In genomic region chr19:12647490-12648071, GRCh38 we compare ENCODE assay signal across 8 cellular contexts. TPM values are rescaled to one million over a fixed set of nuclear protein-coding genes. Genes with fewer than 3 reads are reported as not detected.
DNase-seq lines count a peak whose midpoint lies in the region; ATAC-seq lines count a peak whose summit lies in the region.

No MANE protein-coding gene starts in this region.

- peak; percentile 74 for ATAC-seq in T-helper 17 cell
- ATAC-seq in sciatic nerve = peak; percentile 90
- ATAC-seq in GM21423 (IDR thresholded peaks at IDR 0.05; ENCODE audit: unreplicated experiment) = no peak
- no peak for ATAC-seq in GM19395 (IDR thresholded peaks at IDR 0.05; ENCODE audit: unreplicated experiment)
- no peak for ATAC-seq in HG03439 (IDR thresholded peaks at IDR 0.05; ENCODE audit: unreplicated experiment)

- H3K9me3 ChIP-seq in T-helper 17 cell (ENCODE audit: control insufficient read depth, low read length, poor library complexity, severe bottlenecking) = no peaks in the 10 kb centered on the region

- H3K4me1 Mint-ChIP-seq in T-helper 17 cell = no peaks in the 10 kb centered on the region

- H3K4me3 Mint-ChIP-seq in T-helper 17 cell = peak overlapping the region; percentile 7

- no peaks in the 10 kb centered on the region for H3K27me3 Mint-ChIP-seq in T-helper 17 cell

- no peak overlapping the region for H3K27ac Mint-ChIP-seq in T-helper 17 cell

- no peaks in the 10 kb centered on the region for H3K36me3 Mint-ChIP-seq in T-helper 17 cell (ENCODE audit: low read depth)

- DNase-seq in NCI-H2081 (lab: John Stamatoyannopoulos, UW) (peak; percentile 15 to 63), NCI-H2081 treated with DMSO at 0.1 percent for 48 hours (lab: John Stamatoyannopoulos, UW) (no peak), T-helper 17 cell (peak in 1 of 3 donors; percentile 24), head of caudate nucleus (peak in 36 of 42 donors; percentile 24 to 76 (median 58)), sciatic nerve (ENCODE audit: low spot score) (peak; percentile 83)

- intact Hi-C loops in head of caudate nucleus (cut with DNase I) = no loop called here
- intact Hi-C loops in sciatic nerve (cut with DNase I) = no loop called here

RNA-seq across cellular contexts. Expression of gene MAN2B1, which starts 19.0 kb away (rescaled TPM):
- 100 to 1,000 TPM; 157 to 181 TPM for total RNA-seq in T-helper 17 cell
- 76.4 TPM for total RNA-seq in sciatic nerve

RNA-seq across cellular contexts. Expression of gene WDR83, which starts 19.0 kb away (rescaled TPM):
- total RNA-seq in T-helper 17 cell = 10 to 100 TPM; 10.5 to 11.1 TPM
- total RNA-seq in sciatic nerve = 12.3 TPM

RNA-seq across cellular contexts. Expression of gene DHPS, which starts 34.1 kb away (rescaled TPM):
- 100 to 1,000 TPM; 126 to 147 TPM for total RNA-seq in T-helper 17 cell
- total RNA-seq in sciatic nerve = 77.1 TPM

RNA-seq across cellular contexts. Expression of gene ZNF791, which starts 36.9 kb away (rescaled TPM):
- total RNA-seq in T-helper 17 cell = 10 to 100 TPM; 46.2 to 47.0 TPM
- total RNA-seq in sciatic nerve = 48.2 TPM

RNA-seq across cellular contexts. Expression of gene ZNF490, which starts 37.0 kb away (rescaled TPM):
- total RNA-seq in T-helper 17 cell = 1 to 10 TPM; 6.8 to 7.0 TPM
- total RNA-seq in sciatic nerve = 8.6 TPM

Comparison
In these comparisons a context has a peak if more than half of its experiments do, and no peak if none do; other contexts are left out.
1. ATAC-seq: peak in T-helper 17 cell (single experiment) and sciatic nerve (single experiment); none in GM21423 (single experiment), GM19395 (single experiment) and HG03439 (single experiment).